In genomic region chr11:99020324-99021225, GRCh38 we compare ENCODE assay signal across 8 cellular contexts. TPM values are rescaled to one million over a fixed set of nuclear protein-coding genes. Genes with fewer than 3 reads are reported as not detected.
DNase-seq lines count a peak whose midpoint lies in the region; ATAC-seq and TF ChIP-seq lines count a peak whose summit lies in the region.

Gene CNTN5 (plus strand): TSS chr11:99020949.

- ATAC-seq in CD4-positive, alpha-beta T cell (ENCODE audit: poor library complexity) = no peak
- peak; percentile 50 for ATAC-seq in activated naive CD8-positive, alpha-beta T cell treated with anti-CD3 and anti-CD28 coated beads, Interleukin-2, amount 10 ng/mL, durations not matched to agents 7 days and 5 days (ENCODE audit: low read depth)

- no peaks in the 10 kb centered on the region for H3K79me2 ChIP-seq in hepatocyte

- no peaks in the 10 kb centered on the region for H3K9me3 ChIP-seq in CD4-positive, alpha-beta T cell (ENCODE audit: control insufficient read depth, low read length)
- H3K9me3 ChIP-seq in hepatocyte (ENCODE audit: low read depth) = no peaks in the 10 kb centered on the region

- peak within 1 kb of the TSS; percentile 76 for H2AFZ ChIP-seq in hepatocyte

- H3K27me3 ChIP-seq in CD4-positive, alpha-beta T cell (ENCODE audit: control insufficient read depth, insufficient read depth, low read length) = peaks cover 20% of the 10 kb centered on the region
- peaks cover 20% of the 10 kb centered on the region for H3K27me3 ChIP-seq in H7 (ENCODE audit: control insufficient read depth, insufficient read depth, low read length)
- H3K27me3 ChIP-seq in hepatocyte = peaks cover 25% of the 10 kb centered on the region

- DNase-seq in CD4-positive, alpha-beta T cell = peak in 1 of 10 experiments; percentile 11
- peak; percentile 68 for DNase-seq in H7
- DNase-seq in NCI-H526 treated with DMSO at 0.1 percent for 48 hours (lab: John Stamatoyannopoulos, UW) = peak; percentile 55
- peak; percentile 34 for DNase-seq in activated naive CD8-positive, alpha-beta T cell treated with anti-CD3 and anti-CD28 coated beads, Interleukin-2, amount 10 ng/mL, durations not matched to agents 7 days and 5 days
- DNase-seq in hepatocyte (ENCODE audit: low spot score) = peak; percentile 79
- DNase-seq in putamen (ENCODE audit: low spot score) = peak; percentile 27
- no peak for DNase-seq in GM19240 (ENCODE audit: insufficient read length, low spot score)
- DNase-seq in mucosa of gallbladder (ENCODE audit: low spot score) = no peak

- H3K4me3 ChIP-seq in H7 (ENCODE audit: insufficient read depth, low read depth, low read length) (peak within 1 kb of the TSS; percentile 47), hepatocyte (peak within 1 kb of the TSS; percentile 49)

- WGBS in hepatocyte (ENCODE audit: low lambda C conversion rate, missing lambda C conversion rate) = 1% methylated on average over 41 of the region's 57 CpGs

- peak within 1 kb of the TSS; percentile 83 for H3K4me2 ChIP-seq in hepatocyte

- H3K36me3 ChIP-seq in H7 (replicated peaks; ENCODE audit: control insufficient read depth, insufficient read depth, low read length) = no peaks in the 10 kb centered on the region
- H3K36me3 ChIP-seq in hepatocyte (replicated peaks; ENCODE audit: insufficient read depth, low read depth) = no peaks in the 10 kb centered on the region

- no peaks in the 10 kb centered on the region for H4K20me1 ChIP-seq in hepatocyte (ENCODE audit: insufficient read depth, poor library complexity, severe bottlenecking)

- intact Hi-C loops in CD4-positive, alpha-beta T cell (cut with DNase I, micrococcal nuclease) = no loop called here

- no peak within 1 kb of the TSS for H3K27ac ChIP-seq in CD4-positive, alpha-beta T cell (ENCODE audit: low read depth, low read length)
- no peak within 1 kb of the TSS for H3K27ac ChIP-seq in hepatocyte

- H3K27me3 Mint-ChIP-seq in CD4-positive, alpha-beta T cell = peaks cover 56% of the 10 kb centered on the region
- peaks cover 23% of the 10 kb centered on the region for H3K27me3 Mint-ChIP-seq in activated naive CD8-positive, alpha-beta T cell treated with anti-CD3 and anti-CD28 coated beads, Interleukin-2, amount 10 ng/mL, durations not matched to agents 7 days and 5 days

- H3K4me3 Mint-ChIP-seq in CD4-positive, alpha-beta T cell = peak within 1 kb of the TSS; percentile 6
- H3K4me3 Mint-ChIP-seq in activated naive CD8-positive, alpha-beta T cell treated with anti-CD3 and anti-CD28 coated beads, Interleukin-2, amount 10 ng/mL, durations not matched to agents 7 days and 5 days = peak within 1 kb of the TSS; percentile 72

- H3K4me1 ChIP-seq in hepatocyte (ENCODE audit: insufficient read depth) = no peaks in the 10 kb centered on the region

- H3K27ac Mint-ChIP-seq in CD4-positive, alpha-beta T cell = no peak within 1 kb of the TSS
- H3K27ac Mint-ChIP-seq in activated naive CD8-positive, alpha-beta T cell treated with anti-CD3 and anti-CD28 coated beads, Interleukin-2, amount 10 ng/mL, durations not matched to agents 7 days and 5 days = no peak within 1 kb of the TSS

- POLR2A ChIA-PET in CD4-positive, alpha-beta T cell (lab: Charles Lee) = no interaction called here
- POLR2A ChIA-PET in activated naive CD8-positive, alpha-beta T cell treated with anti-CD3 and anti-CD28 coated beads, Interleukin-2, amount 10 ng/mL, durations not matched to agents 7 days and 5 days (lab: Charles Lee) = no interaction called here

- H3K9me2 ChIP-seq in hepatocyte (replicated peaks; ENCODE audit: insufficient read depth) = no peaks in the 10 kb centered on the region

- CTCF ChIA-PET in CD4-positive, alpha-beta T cell (lab: Charles Lee) = no interaction called here

- H3K36me3 Mint-ChIP-seq in CD4-positive, alpha-beta T cell (ENCODE audit: low read depth) = no peaks in the 10 kb centered on the region
- H3K36me3 Mint-ChIP-seq in activated naive CD8-positive, alpha-beta T cell treated with anti-CD3 and anti-CD28 coated beads, Interleukin-2, amount 10 ng/mL, durations not matched to agents 7 days and 5 days = no peaks in the 10 kb centered on the region

- no peaks in the 10 kb centered on the region for H3K9me3 Mint-ChIP-seq in CD4-positive, alpha-beta T cell
- H3K9me3 Mint-ChIP-seq in activated naive CD8-positive, alpha-beta T cell treated with anti-CD3 and anti-CD28 coated beads, Interleukin-2, amount 10 ng/mL, durations not matched to agents 7 days and 5 days = no peaks in the 10 kb centered on the region

- H3K4me1 Mint-ChIP-seq in CD4-positive, alpha-beta T cell (ENCODE audit: low read depth) = peaks cover 5% of the 10 kb centered on the region
- H3K4me1 Mint-ChIP-seq in activated naive CD8-positive, alpha-beta T cell treated with anti-CD3 and anti-CD28 coated beads, Interleukin-2, amount 10 ng/mL, durations not matched to agents 7 days and 5 days = peaks cover 4% of the 10 kb centered on the region

- no peak for TF ChIP-seq CTCF in CD4-positive, alpha-beta T cell (IDR thresholded peaks at IDR 0.05)
- peak; percentile 24 for TF ChIP-seq CTCF in hepatocyte (IDR thresholded peaks at IDR 0.05; ENCODE audit: poor library complexity)

RNA-seq across cellular contexts. Expression of gene CNTN5, which starts in this region (rescaled TPM):
- total RNA-seq in CD4-positive, alpha-beta T cell = not detected
- 0.07 and 0.17 TPM in 2 replicates for total RNA-seq in H7 (2014; rRNA removed; shearing (Covaris generic))
- not detected for total RNA-seq in activated naive CD8-positive, alpha-beta T cell treated with anti-CD3 and anti-CD28 coated beads, Interleukin-2, amount 10 ng/mL, durations not matched to agents 7 days and 5 days
- total RNA-seq in hepatocyte (9.1 and 10.6 TPM in 2 replicates), mucosa of gallbladder (0.17 TPM)
- polyA plus RNA-seq in hepatocyte = 9.6 and 12.3 TPM in 2 replicates

Comparison
In these comparisons a context has a peak if more than half of its experiments do, and no peak if none do; other contexts are left out.
1. Peak in DNase-seq and H3K4me3 ChIP-seq in H7; RNA of the gene not detected or under 1 TPM.
2. Peak in DNase-seq and ATAC-seq in activated naive CD8-positive, alpha-beta T cell treated with anti-CD3 and anti-CD28 coated beads, Interleukin-2, amount 10 ng/mL, durations not matched to agents 7 days and 5 days; RNA of the gene not detected or under 1 TPM.
3. DNase-seq: peak in NCI-H526 treated with DMSO at 0.1 percent for 48 hours (single experiment), hepatocyte (single experiment) and putamen (single experiment); none in GM19240 (single experiment) and mucosa of gallbladder (single experiment).